In genomic region chr1:150551784-150552691, GRCh38 we compare ENCODE assay signal across 8 cellular contexts. TPM values are rescaled to one million over a fixed set of nuclear protein-coding genes. Genes with fewer than 3 reads are reported as not detected.
DNase-seq lines count a peak whose midpoint lies in the region; ATAC-seq, FAIRE-seq and TF ChIP-seq lines count a peak whose summit lies in the region.

No MANE protein-coding gene starts in this region.

- intact Hi-C loops in K562 (cut with micrococcal nuclease): loop anchor here (2.0 kb wide), 1 partner anchor 19 kb away; no protein-coding TSS in a partner anchor

- no TSS peak for BruUV-seq in K562 (replicated peaks; lab: Mats Ljungman, UMichigan)

- no peak overlapping the region for H2AFZ ChIP-seq in K562 (ENCODE audit: low read depth, low read length)

- peak overlapping the region; percentile 95 to 99; a peak in 3 of 4 replicates for H3K9ac ChIP-seq in K562 (ENCODE audit: insufficient read depth in 1 of 2, low read depth in 2 of 2, low read length in 2 of 2)

- POLR2A ChIA-PET in A549 (lab: Yijun Ruan, JAX): interaction anchor here (0.6 to 2.4 kb wide), 4 partner anchors 9 to 100 kb away, joined by 3 to 10 read pairs (median 4); partner anchors contain the start of genes ENSA and MCL1
- POLR2A ChIA-PET in K562 (lab: Yijun Ruan, JAX): interaction anchor here (0.6 to 8.9 kb wide), 11 partner anchors 8 to 664 kb away, joined by 3 to 53 read pairs (median 3); a partner anchor contains a TSS

- peak in 1 of 2 experiments; percentile 60 for DNase-seq in A549 (ENCODE audit: low read depth in 1 of 2, low spot score in 1 of 2)
- DNase-seq in K562 (ENCODE audit: extremely low read depth in 1 of 4, low spot score in 3 of 4): peak; percentile 68 to 93 (median 81)
- peak; percentile 43 for DNase-seq in iPS-NIHi7 (ENCODE audit: extremely low spot score)
- no peak for DNase-seq in inferior parietal cortex (ENCODE audit: extremely low spot score)
- DNase-seq in NCI-H1105 treated with DMSO at 0.1 percent for 48 hours (lab: John Stamatoyannopoulos, UW): no peak

- H3K27ac ChIP-seq in A549: peak overlapping the region; percentile 46 to 92; a peak in 4 of 6 replicates
- H3K27ac ChIP-seq in K562 (ENCODE audit: extremely low read depth, low read depth, low read length): peak overlapping the region; percentile 87
- peak overlapping the region in 20 of 21 experiments; percentile 33 to 95 (median 74) for H3K27ac ChIP-seq in skin epidermis

- no peaks in the 10 kb centered on the region for H3K9me1 ChIP-seq in K562 (ENCODE audit: control insufficient read depth, insufficient read depth, low read length)

- H4K20me1 ChIP-seq in K562 (replicated peaks; ENCODE audit: control insufficient read depth, insufficient read depth, low read length): peaks cover 9% of the 10 kb centered on the region

- H3K9me3 ChIP-seq in A549 (no peaks in the 10 kb centered on the region), K562 (replicated peaks; ENCODE audit: control insufficient read depth, insufficient read depth, low read depth, low read length) (no peaks in the 10 kb centered on the region)

- no peak for TF ChIP-seq RAD21 in A549 (conservative IDR thresholded peaks at IDR 0.05 in 1 of 2, IDR thresholded peaks at IDR 0.05 in 1 of 2)
- no peak for TF ChIP-seq RAD21 in Ishikawa (IDR thresholded peaks at IDR 0.05; ENCODE audit: low read depth)
- TF ChIP-seq RAD21 in K562 (CRISPR knock-in tag; conservative IDR thresholded peaks at IDR 0.05 in 1 of 2, IDR thresholded peaks at IDR 0.05 in 1 of 2): 0 out of 4 replicates have a peak, but pooled peaks of 1 of the 2 experiments have one; percentile 11

- H3K36me3 ChIP-seq in K562 (ENCODE audit: control insufficient read depth, insufficient read depth, low read length): peaks cover 52% of the 10 kb centered on the region

- in situ Hi-C loops in K562 (cut with MboI): no loop called here

- TF ChIP-seq POLR2A in A549 (IDR thresholded peaks at IDR 0.05; ENCODE audit: low read length) (no peak), K562 (conservative IDR thresholded peaks at IDR 0.05) (peak; percentile 53; the same call in 1 of the 2 replicates)

- no peak for TF ChIP-seq CTCF in A549 (IDR thresholded peaks at IDR 0.05)
- no peak for TF ChIP-seq CTCF in K562 (IDR thresholded peaks at IDR 0.05 in 2 of 3, conservative IDR thresholded peaks at IDR 0.05 in 1 of 3; ENCODE audit: insufficient read depth in 2 of 3, low read depth in 1 of 3, low read length in 3 of 3)

- no peak overlapping the region for H3K4me3 ChIP-seq in A549
- H3K4me3 ChIP-seq in K562: peak overlapping the region; percentile 75
- no peak overlapping the region for H3K4me3 ChIP-seq in skin epidermis

- H3K79me2 ChIP-seq in K562 (ENCODE audit: control insufficient read depth, insufficient read depth, low read length): peaks cover 89% of the 10 kb centered on the region

- ATAC-seq in A549 (peak; percentile 12 to 41; a peak in 5 of 6 replicates), K562 (peak; percentile 67), GM21526 (IDR thresholded peaks at IDR 0.05; ENCODE audit: low FRiP score, unreplicated experiment) (no peak)

- no peaks in the 10 kb centered on the region for H3K27me3 ChIP-seq in K562 (ENCODE audit: control insufficient read depth in 2 of 2, insufficient read depth in 2 of 2, low read length in 2 of 2)

- H3K4me1 ChIP-seq in A549 (peaks cover 17% of the 10 kb centered on the region), K562 (replicated peaks in 1 of 2; ENCODE audit: control insufficient read depth in 2 of 2, insufficient read depth in 2 of 2, low read length in 2 of 2) (peaks cover 28 to 81% of the 10 kb centered on the region in 2 experiments)

- TF ChIP-seq EP300 in A549 (IDR thresholded peaks at IDR 0.05) (no peak), Ishikawa (IDR thresholded peaks at IDR 0.05; ENCODE audit: borderline replicate concordance) (no peak), K562 (IDR thresholded peaks at IDR 0.05; ENCODE audit: low read length) (peak; percentile 60; the same call in 1 of the 2 replicates)

- FAIRE-seq in A549 (lab: Jason Lieb, UNC) (no peak), K562 (lab: Jason Lieb, UNC) (peak; percentile 95)

- H3K4me2 ChIP-seq in A549 (peak overlapping the region; percentile 46), K562 (ENCODE audit: insufficient read depth, low read length) (peak overlapping the region; percentile 95)

- CTCF ChIA-PET in A549 (lab: Yijun Ruan, JAX): interaction anchor here (1.3 to 6.1 kb wide), 4 partner anchors 9 to 35 kb away, joined by 3 to 102 read pairs (median 20); no protein-coding TSS in a partner anchor
- CTCF ChIA-PET in K562 (lab: Yijun Ruan, JAX; ENCODE audit: low intra/inter-chr PET ratio): no interaction called here

- 22% methylated on average over 6 of the region's 10 CpGs for WGBS in A549 (ENCODE audit: missing lambda C conversion rate)
- 7% methylated on average over 9 of the region's 10 CpGs for WGBS in K562 (ENCODE audit: insufficient coverage, low coverage, missing lambda C conversion rate)

RNA-seq across cellular contexts. Expression of gene ADAMTSL4, which starts 2.8 kb away (rescaled TPM):
- 1.3 and 1.8 TPM in 2 replicates for polyA plus RNA-seq in A549 (2011; rRNA removed)
- polyA plus RNA-seq in A549 (2012; cell fraction: cytosol; rRNA removed): 3.1 and 3.6 TPM in 2 replicates
- 15.6 and 15.8 TPM in 2 replicates for polyA plus RNA-seq in A549 (2012; cell fraction: nucleus; rRNA removed)
- 1.3 to 2.0 TPM (median 1.5 TPM) in 3 replicates for polyA plus RNA-seq in A549 (2017; fragmentation: RNase III; extraction: RNeasy Plus Mini Kit Qiagen cat#74134 plus additional on column Dnase treatment)
- polyA minus RNA-seq in A549 (2011; rRNA and poly(A)+ RNA removed): 0.54 and 1.2 TPM in 2 replicates
- 795 and 1,508 TPM in 2 replicates for total RNA-seq in K562 (2011; cell fraction: chromatin; rRNA removed; ENCODE audit: low replicate concordance)
- 712 and 761 TPM in 2 replicates for total RNA-seq in K562 (2011; cell fraction: nucleolus; rRNA removed)
- total RNA-seq in K562 (2011; cell fraction: nucleoplasm; rRNA removed): 735 and 822 TPM in 2 replicates
- 35.6 and 43.6 TPM in 2 replicates for total RNA-seq in K562 (2014; rRNA removed)
- total RNA-seq in K562 (2014; rRNA removed; fragmentation: Illumina TruSeq; extraction: Trizol): 18.8 and 20.3 TPM in 2 replicates
- total RNA-seq in K562 (2015; rRNA removed; fragmentation: Illumina TruSeq; extraction: Trizol): 22.8 and 25.5 TPM in 2 replicates
- total RNA-seq in K562 (2021): 163 and 212 TPM in 2 replicates
- 53.8 and 132 TPM in 2 replicates for polyA plus RNA-seq in K562 (2011; rRNA removed)
- 68.7 and 73.2 TPM in 2 replicates for polyA plus RNA-seq in K562 (2011; cell fraction: cytosol; rRNA removed)
- 800 and 1,003 TPM in 2 replicates for polyA plus RNA-seq in K562 (2011; cell fraction: nucleus; rRNA removed)
- polyA plus RNA-seq in K562 (2012): 127 and 192 TPM in 2 replicates
- polyA plus RNA-seq in K562 (2014; fragmentation: Illumina TruSeq; extraction: Trizol): 116 and 156 TPM in 2 replicates
- 10 to 100 TPM; 12.7 to 14.8 TPM for polyA plus RNA-seq in K562 (2014; fragmentation: Nextera tagmentation; extraction: Ambion mirVana)
- 104 and 137 TPM in 2 replicates for polyA plus RNA-seq in K562 (2014; rRNA removed)
- polyA minus RNA-seq in K562 (2011; rRNA and poly(A)+ RNA removed): 23.6 and 31.1 TPM in 2 replicates
- polyA minus RNA-seq in K562 (2011; cell fraction: cytosol; rRNA and poly(A)+ RNA removed): 45.7 and 70.1 TPM in 2 replicates
- 99.2 and 125 TPM in 2 replicates for polyA minus RNA-seq in K562 (2011; cell fraction: nucleus; rRNA and poly(A)+ RNA removed)

RNA-seq across cellular contexts. Expression of gene MCL1, which starts 27.4 kb away (rescaled TPM):
- 145 and 202 TPM in 2 replicates for polyA plus RNA-seq in A549 (2011; rRNA removed)
- polyA plus RNA-seq in A549 (2012; cell fraction: cytosol; rRNA removed): 54.2 and 63.4 TPM in 2 replicates
- polyA plus RNA-seq in A549 (2012; cell fraction: nucleus; rRNA removed): 178 and 186 TPM in 2 replicates
- 77.5 to 80.0 TPM (median 78.6 TPM) in 3 replicates for polyA plus RNA-seq in A549 (2017; fragmentation: RNase III; extraction: RNeasy Plus Mini Kit Qiagen cat#74134 plus additional on column Dnase treatment)
- 144 and 151 TPM in 2 replicates for polyA minus RNA-seq in A549 (2011; rRNA and poly(A)+ RNA removed)
- total RNA-seq in K562 (2011; cell fraction: chromatin; rRNA removed; ENCODE audit: low replicate concordance): 200 and 281 TPM in 2 replicates
- 147 and 148 TPM in 2 replicates for total RNA-seq in K562 (2011; cell fraction: nucleolus; rRNA removed)
- total RNA-seq in K562 (2011; cell fraction: nucleoplasm; rRNA removed): 206 and 295 TPM in 2 replicates
- 129 and 138 TPM in 2 replicates for total RNA-seq in K562 (2014; rRNA removed)
- 153 and 184 TPM in 2 replicates for total RNA-seq in K562 (2014; rRNA removed; fragmentation: Illumina TruSeq; extraction: Trizol)
- 109 and 120 TPM in 2 replicates for total RNA-seq in K562 (2015; rRNA removed; fragmentation: Illumina TruSeq; extraction: Trizol)
- 200 and 224 TPM in 2 replicates for total RNA-seq in K562 (2021)
- polyA plus RNA-seq in K562 (2011; rRNA removed): 144 and 222 TPM in 2 replicates
- polyA plus RNA-seq in K562 (2011; cell fraction: cytosol; rRNA removed): 86.7 and 94.2 TPM in 2 replicates
- polyA plus RNA-seq in K562 (2011; cell fraction: nucleus; rRNA removed): 179 and 244 TPM in 2 replicates
- 139 and 140 TPM in 2 replicates for polyA plus RNA-seq in K562 (2012)
- 147 and 158 TPM in 2 replicates for polyA plus RNA-seq in K562 (2014; fragmentation: Illumina TruSeq; extraction: Trizol)
- polyA plus RNA-seq in K562 (2014; fragmentation: Nextera tagmentation; extraction: Ambion mirVana): 10 to 100 TPM; 27.1 to 31.0 TPM
- 131 and 143 TPM in 2 replicates for polyA plus RNA-seq in K562 (2014; rRNA removed)
- polyA minus RNA-seq in K562 (2011; rRNA and poly(A)+ RNA removed): 221 and 238 TPM in 2 replicates
- 104 and 109 TPM in 2 replicates for polyA minus RNA-seq in K562 (2011; cell fraction: cytosol; rRNA and poly(A)+ RNA removed)
- 141 and 172 TPM in 2 replicates for polyA minus RNA-seq in K562 (2011; cell fraction: nucleus; rRNA and poly(A)+ RNA removed)

RNA-seq across cellular contexts. Expression of gene FALEC, which starts 36.5 kb away (rescaled TPM):
- polyA plus RNA-seq in A549 (2011; rRNA removed) (0.36 TPM in 1 of 2 replicates, not detected in the other), A549 (2017; fragmentation: RNase III; extraction: RNeasy Plus Mini Kit Qiagen cat#74134 plus additional on column Dnase treatment) (0.28 to 0.80 TPM (median 0.74 TPM) in 3 replicates), K562 (2011; rRNA removed) (0.15 and 0.53 TPM in 2 replicates), K562 (2014; fragmentation: Illumina TruSeq; extraction: Trizol) (not detected in 2 replicates), K562 (2014; fragmentation: Nextera tagmentation; extraction: Ambion mirVana) (not detected), K562 (2014; rRNA removed) (0.56 and 0.73 TPM in 2 replicates)
- polyA plus RNA-seq in A549 (2012; cell fraction: cytosol; rRNA removed): 0.09 and 0.25 TPM in 2 replicates
- polyA plus RNA-seq in A549 (2012; cell fraction: nucleus; rRNA removed): 0.12 TPM in 1 of 2 replicates, not detected in the other
- polyA minus RNA-seq in A549 (2011; rRNA and poly(A)+ RNA removed): not detected in 2 replicates
- total RNA-seq in K562 (2011; cell fraction: chromatin; rRNA removed; ENCODE audit: low replicate concordance): 0.95 and 3.3 TPM in 2 replicates
- total RNA-seq in K562 (2011; cell fraction: nucleolus; rRNA removed): 0.92 and 1.0 TPM in 2 replicates
- total RNA-seq in K562 (2011; cell fraction: nucleoplasm; rRNA removed): 1.8 and 2.4 TPM in 2 replicates
- total RNA-seq in K562 (2014; rRNA removed) (0.33 and 1.8 TPM in 2 replicates), K562 (2014; rRNA removed; fragmentation: Illumina TruSeq; extraction: Trizol) (0.38 TPM in 1 of 2 replicates, not detected in the other), K562 (2015; rRNA removed; fragmentation: Illumina TruSeq; extraction: Trizol) (0.45 TPM in 1 of 2 replicates, not detected in the other), K562 (2021) (0.51 TPM in 1 of 2 replicates, not detected in the other)
- polyA plus RNA-seq in K562 (2011; cell fraction: cytosol; rRNA removed): 0.18 and 0.19 TPM in 2 replicates
- 0.58 and 0.67 TPM in 2 replicates for polyA plus RNA-seq in K562 (2011; cell fraction: nucleus; rRNA removed)
- 0.21 and 0.43 TPM in 2 replicates for polyA plus RNA-seq in K562 (2012)
- 0.63 and 0.72 TPM in 2 replicates for polyA minus RNA-seq in K562 (2011; rRNA and poly(A)+ RNA removed)
- not detected in 2 replicates for polyA minus RNA-seq in K562 (2011; cell fraction: cytosol; rRNA and poly(A)+ RNA removed)
- 1.1 TPM in 1 of 2 replicates, not detected in the other for polyA minus RNA-seq in K562 (2011; cell fraction: nucleus; rRNA and poly(A)+ RNA removed)

RNA-seq across cellular contexts. Expression of gene ECM1, which starts 44.1 kb away (rescaled TPM):
- polyA plus RNA-seq in A549 (2011; rRNA removed) (0.88 and 1.1 TPM in 2 replicates), A549 (2017; fragmentation: RNase III; extraction: RNeasy Plus Mini Kit Qiagen cat#74134 plus additional on column Dnase treatment) (0.77 to 1.0 TPM (median 1.0 TPM) in 3 replicates), K562 (2011; rRNA removed) (9.4 and 20.8 TPM in 2 replicates), K562 (2014; fragmentation: Illumina TruSeq; extraction: Trizol) (52.2 and 59.5 TPM in 2 replicates), K562 (2014; fragmentation: Nextera tagmentation; extraction: Ambion mirVana) (1 to 10 TPM; 6.6 to 7.0 TPM), K562 (2014; rRNA removed) (16.3 and 23.9 TPM in 2 replicates)
- 0.91 and 0.96 TPM in 2 replicates for polyA plus RNA-seq in A549 (2012; cell fraction: cytosol; rRNA removed)
- polyA plus RNA-seq in A549 (2012; cell fraction: nucleus; rRNA removed): 3.9 and 4.1 TPM in 2 replicates
- 0.97 and 1.2 TPM in 2 replicates for polyA minus RNA-seq in A549 (2011; rRNA and poly(A)+ RNA removed)
- total RNA-seq in K562 (2011; cell fraction: chromatin; rRNA removed; ENCODE audit: low replicate concordance): 68.4 and 156 TPM in 2 replicates
- 117 and 147 TPM in 2 replicates for total RNA-seq in K562 (2011; cell fraction: nucleolus; rRNA removed)
- 110 and 118 TPM in 2 replicates for total RNA-seq in K562 (2011; cell fraction: nucleoplasm; rRNA removed)
- total RNA-seq in K562 (2014; rRNA removed) (24.4 and 33.0 TPM in 2 replicates), K562 (2014; rRNA removed; fragmentation: Illumina TruSeq; extraction: Trizol) (10.7 and 11.3 TPM in 2 replicates), K562 (2015; rRNA removed; fragmentation: Illumina TruSeq; extraction: Trizol) (12.8 and 13.6 TPM in 2 replicates), K562 (2021) (30.1 and 39.3 TPM in 2 replicates)
- polyA plus RNA-seq in K562 (2011; cell fraction: cytosol; rRNA removed): 13.6 and 30.6 TPM in 2 replicates
- polyA plus RNA-seq in K562 (2011; cell fraction: nucleus; rRNA removed): 57.5 and 132 TPM in 2 replicates
- polyA plus RNA-seq in K562 (2012): 50.1 and 67.4 TPM in 2 replicates
- 8.1 and 9.4 TPM in 2 replicates for polyA minus RNA-seq in K562 (2011; rRNA and poly(A)+ RNA removed)
- 14.9 and 22.9 TPM in 2 replicates for polyA minus RNA-seq in K562 (2011; cell fraction: cytosol; rRNA and poly(A)+ RNA removed)
- 8.2 and 14.0 TPM in 2 replicates for polyA minus RNA-seq in K562 (2011; cell fraction: nucleus; rRNA and poly(A)+ RNA removed)

Comparison
In these comparisons a context has a peak if more than half of its experiments do, and no peak if none do; other contexts are left out.
1. DNase-seq: peak in K562 (4 of 4) and iPS-NIHi7 (single experiment); none in inferior parietal cortex (single experiment) and NCI-H1105 treated with DMSO at 0.1 percent for 48 hours (single experiment).
2. Of the 35 proteins assayed by ChIP-seq in both K562 and A549: peak only in K562: EP300, HDAC2, MAZ, POLR2A, POLR2AphosphoS2 and RNF2; only in A549: none; in both: CEBPB; in neither: 24; mixed calls (peak in some experiments, not most) for 4.
3. Peak in every context shown above with its lines, with median percentiles within 50 percentile points of each other: H3K27ac ChIP-seq.